In genomic region chr3:98900265-98901031, GRCh38 we compare ENCODE assay signal across 8 cellular contexts. TPM values are rescaled to one million over a fixed set of nuclear protein-coding genes. Genes with fewer than 3 reads are reported as not detected.
DNase-seq lines count a peak whose midpoint lies in the region; ATAC-seq and TF ChIP-seq lines count a peak whose summit lies in the region.

No MANE protein-coding gene starts in this region.

- no peak for TF ChIP-seq POLR2A in NB4 (IDR thresholded peaks at IDR 0.05; ENCODE audit: extremely low read depth, insufficient read length)

- H2AFZ ChIP-seq in neuron (ENCODE audit: low read depth, low read length): peak overlapping the region; percentile 70

- H3K4me1 Mint-ChIP-seq in CD8-positive, alpha-beta memory T cell: peaks cover 19 to 26% (median 24%) of the 10 kb centered on the region in 3 donors

- H3K4me1 ChIP-seq in CD8-positive, alpha-beta memory T cell (ENCODE audit: insufficient read depth, low read length): peaks cover 7% of the 10 kb centered on the region
- H3K4me1 ChIP-seq in duodenal mucosa (ENCODE audit: control insufficient read depth in 1 of 2, insufficient read depth in 2 of 2, low read length in 2 of 2) (peaks cover 0 to 6% of the 10 kb centered on the region in 2 donors), neuron (ENCODE audit: insufficient read depth, low read length) (peaks cover 29% of the 10 kb centered on the region)

- H3K36me3 Mint-ChIP-seq in CD8-positive, alpha-beta memory T cell: peaks cover 0 to 2% (median 0%) of the 10 kb centered on the region in 3 donors

- H3K9ac ChIP-seq in duodenal mucosa (ENCODE audit: low read depth in 1 of 2, low read length in 2 of 2): peak overlapping the region; percentile 49 to 64

- no peak for TF ChIP-seq CTCF in NB4 (IDR thresholded peaks at IDR 0.05; ENCODE audit: low read depth, low read length)

- POLR2A ChIA-PET in CD8-positive, alpha-beta memory T cell (lab: Charles Lee): no interaction called here

- peak overlapping the region; percentile 73 to 87 (median 82) for H3K4me3 Mint-ChIP-seq in CD8-positive, alpha-beta memory T cell

- H3K27ac Mint-ChIP-seq in CD8-positive, alpha-beta memory T cell: peak overlapping the region in 1 of 8 donors; percentile 53

- peaks cover 10 to 26% of the 10 kb centered on the region in 2 donors for H3K27me3 Mint-ChIP-seq in CD8-positive, alpha-beta memory T cell

- H3K9me3 Mint-ChIP-seq in CD8-positive, alpha-beta memory T cell: no peaks in the 10 kb centered on the region

- no peaks in the 10 kb centered on the region for H3K27me3 ChIP-seq in CD8-positive, alpha-beta memory T cell (ENCODE audit: insufficient read depth, low read length, poor library complexity, severe bottlenecking)
- peaks cover 0 to 3% of the 10 kb centered on the region in 2 donors for H3K27me3 ChIP-seq in duodenal mucosa (ENCODE audit: control insufficient read depth in 1 of 2, insufficient read depth in 2 of 2, low read length in 2 of 2)
- no peaks in the 10 kb centered on the region for H3K27me3 ChIP-seq in neuron (ENCODE audit: insufficient read depth, low read length)

- H3K36me3 ChIP-seq in CD8-positive, alpha-beta memory T cell (ENCODE audit: insufficient read depth, low read length): no peaks in the 10 kb centered on the region
- no peaks in the 10 kb centered on the region for H3K36me3 ChIP-seq in duodenal mucosa (ENCODE audit: control insufficient read depth in 1 of 2, insufficient read depth in 2 of 2, low read length in 2 of 2)
- H3K36me3 ChIP-seq in neuron (ENCODE audit: insufficient read depth, low read length): no peaks in the 10 kb centered on the region

- H3K27ac ChIP-seq in CD8-positive, alpha-beta memory T cell (ENCODE audit: low read depth, low read length): no peak overlapping the region
- H3K27ac ChIP-seq in duodenal mucosa (ENCODE audit: low read depth, low read length): no peak overlapping the region

- H3K4me3 ChIP-seq in CD8-positive, alpha-beta memory T cell (ENCODE audit: low read length): peak overlapping the region; percentile 60
- peak overlapping the region; percentile 68 for H3K4me3 ChIP-seq in NB4 (ENCODE audit: low read depth, low read length)
- H3K4me3 ChIP-seq in duodenal mucosa (ENCODE audit: low read depth in 1 of 2, low read length in 2 of 2): peak overlapping the region; percentile 84 to 86
- H3K4me3 ChIP-seq in neuron (ENCODE audit: low read length): peak overlapping the region; percentile 99

- ATAC-seq in HG03139 (IDR thresholded peaks at IDR 0.05; ENCODE audit: unreplicated experiment) (no peak), HG02571 (IDR thresholded peaks at IDR 0.05; ENCODE audit: unreplicated experiment) (no peak)

- H3K9me3 ChIP-seq in CD8-positive, alpha-beta memory T cell (ENCODE audit: low read length): no peaks in the 10 kb centered on the region
- H3K9me3 ChIP-seq in duodenal mucosa (ENCODE audit: control insufficient read depth in 1 of 2, low read length in 2 of 2): no peaks in the 10 kb centered on the region
- H3K9me3 ChIP-seq in neuron (ENCODE audit: low read length): peaks cover 2% of the 10 kb centered on the region

- CTCF ChIA-PET in CD8-positive, alpha-beta memory T cell (lab: Charles Lee): no interaction called here

- DNase-seq in CD8-positive, alpha-beta memory T cell: no peak
- DNase-seq in NB4 (ENCODE audit: low read depth) (no peak), Kasumi-1 (lab: John Stamatoyannopoulos, UW) (no peak), dermis blood vessel endothelial cell (no peak)

RNA-seq across cellular contexts. Expression of gene DCBLD2, which starts 1.0 kb away (rescaled TPM):
- 1 to 10 TPM; 1.5 to 1.6 TPM for total RNA-seq in CD8-positive, alpha-beta memory T cell
- polyA plus RNA-seq in CD8-positive, alpha-beta memory T cell: 0.47 TPM
- total RNA-seq in dermis blood vessel endothelial cell: 19.6 and 23.4 TPM in 2 replicates
